10 cellular contexts compared by ENCODE assay signal in genomic region chr5:142358121-142358520, GRCh38. TPM values are rescaled to one million over a fixed set of nuclear protein-coding genes. Genes with fewer than 3 reads are reported as not detected.
A peak's percentile ranks its signal among the peaks of the same experiment; 100 is the strongest.
DNase-seq lines count a peak whose midpoint lies in the region; ATAC-seq, FAIRE-seq and TF ChIP-seq lines count a peak whose summit lies in the region.
"Had no signal": no experiment of that assay in that cellular context is flagged by ENCODE, and none has a peak within 500 bp of the region (broad histone marks: within the 10 kb centered on the region; RNA-seq: fewer than 3 reads in every experiment).

No MANE protein-coding gene starts in this region.

- H3K27me3 ChIP-seq in Peyer's patch = no peaks in the 10 kb centered on the region
- no peaks in the 10 kb centered on the region; a peak in 1 of 7 replicates for H3K27me3 ChIP-seq in H1 (replicated peaks in 1 of 4; ENCODE audit: control insufficient read depth in 3 of 4, extremely low read depth in 1 of 4, insufficient read depth in 3 of 4, low read length in 3 of 4)
- no peaks in the 10 kb centered on the region for H3K27me3 ChIP-seq in osteoblast (ENCODE audit: insufficient read depth, low read length)

- TF ChIP-seq RAD21 in H1 (IDR thresholded peaks at IDR 0.05 in 1 of 2, conservative IDR thresholded peaks at IDR 0.05 in 1 of 2; ENCODE audit: low read depth in 2 of 2, low read length in 2 of 2) = no peak

- no peak for FAIRE-seq in H1 (lab: Jason Lieb, UNC)

- no peak overlapping the region for H2AFZ ChIP-seq in H1 (ENCODE audit: low read length)
- no peak overlapping the region for H2AFZ ChIP-seq in osteoblast (ENCODE audit: low read length)

- peaks cover 2% of the 10 kb centered on the region; the same call in 1 of the 2 replicates for H3K36me3 ChIP-seq in ES-I3 (ENCODE audit: insufficient read depth, low read length)
- no peaks in the 10 kb centered on the region for H3K36me3 ChIP-seq in Peyer's patch
- no peaks in the 10 kb centered on the region for H3K36me3 ChIP-seq in H1 (ENCODE audit: control insufficient read depth in 2 of 4, insufficient read depth in 4 of 4, low read length in 3 of 4)
- H3K36me3 ChIP-seq in osteoblast (ENCODE audit: insufficient read depth, low read length) = no peaks in the 10 kb centered on the region

- TF ChIP-seq POLR2A in Peyer's patch (IDR thresholded peaks at IDR 0.05) (no peak), H1 (IDR thresholded peaks at IDR 0.05; ENCODE audit: control extremely low read depth in 1 of 2, low read depth in 2 of 2, low read length in 2 of 2) (no peak)

- H3K79me2 ChIP-seq in H1 (ENCODE audit: control insufficient read depth in 1 of 2, insufficient read depth in 2 of 2, low read length in 2 of 2) (no peaks in the 10 kb centered on the region), osteoblast (ENCODE audit: insufficient read depth, low read length) (peaks cover 7% of the 10 kb centered on the region)

- H3K4me3 ChIP-seq in Peyer's patch (no peak overlapping the region), H1 (ENCODE audit: extremely low read depth in 1 of 4, insufficient read depth in 2 of 4, low read depth in 3 of 4, low read length in 4 of 4) (no peak overlapping the region), osteoblast (ENCODE audit: insufficient read depth, low read length) (peak overlapping the region; percentile 82)

- no peak for TF ChIP-seq CTCF in Peyer's patch (IDR thresholded peaks at IDR 0.05)
- no peak for TF ChIP-seq CTCF in H1 (IDR thresholded peaks at IDR 0.05; ENCODE audit: control extremely low read depth in 1 of 3, insufficient read depth in 1 of 3, low read depth in 1 of 3, low read length in 3 of 3)
- TF ChIP-seq CTCF in osteoblast (IDR thresholded peaks at IDR 0.05; ENCODE audit: extremely low read depth, low read depth, low read length) = no peak

- H4K5ac ChIP-seq in H1 (ENCODE audit: insufficient read length, low read depth, low read length) = no peak overlapping the region

- ATAC-seq in HG02798 (IDR thresholded peaks at IDR 0.05; ENCODE audit: poor library complexity, unreplicated experiment) = no peak
- no peak for ATAC-seq in HG02870 (IDR thresholded peaks at IDR 0.05; ENCODE audit: unreplicated experiment)
- ATAC-seq in HG03039 (IDR thresholded peaks at IDR 0.05; ENCODE audit: unreplicated experiment) = no peak
- ATAC-seq in GM18861 (IDR thresholded peaks at IDR 0.05; ENCODE audit: unreplicated experiment) = no peak

- H3K4me1 ChIP-seq in ES-I3 (ENCODE audit: insufficient read depth, low read length) (peaks cover 53% of the 10 kb centered on the region), Peyer's patch (peaks cover 0 to 21% (median 11%) of the 10 kb centered on the region in 4 donors), H1 (replicated peaks in 1 of 4; ENCODE audit: control insufficient read depth in 3 of 4, insufficient read depth in 4 of 4, low read length in 3 of 4) (peaks cover 15 to 34% (median 26%) of the 10 kb centered on the region in 4 experiments), osteoblast (ENCODE audit: insufficient read depth, low read length) (peaks cover 27% of the 10 kb centered on the region)

- no peak overlapping the region for H3K14ac ChIP-seq in H1 (ENCODE audit: insufficient read length)

- H2AK5ac ChIP-seq in H1 (ENCODE audit: low read depth, low read length) = peak overlapping the region; percentile 69; the same call in 1 of the 2 replicates

- peak overlapping the region; percentile 68; the same call in 1 of the 2 replicates for H3K18ac ChIP-seq in H1 (ENCODE audit: extremely low read depth, low read length)

- H4K20me1 ChIP-seq in H1 (replicated peaks in 1 of 2; ENCODE audit: control insufficient read depth in 1 of 2, insufficient read depth in 2 of 2, low read length in 2 of 2) (no peaks in the 10 kb centered on the region), osteoblast (ENCODE audit: insufficient read depth, low read length) (no peaks in the 10 kb centered on the region)

- peak overlapping the region; percentile 58 for H3K4ac ChIP-seq in H1 (replicated peaks; ENCODE audit: insufficient read length, low read depth, low read length)

- no peaks in the 10 kb centered on the region for H3K79me1 ChIP-seq in H1 (ENCODE audit: low read depth, low read length)

- H3K9me3 ChIP-seq in ES-I3 (ENCODE audit: control insufficient read depth, insufficient read depth, low read length) (no peaks in the 10 kb centered on the region), Peyer's patch (no peaks in the 10 kb centered on the region), H1 (ENCODE audit: insufficient read depth in 2 of 2, low read depth in 1 of 2, low read length in 1 of 2) (no peaks in the 10 kb centered on the region), osteoblast (ENCODE audit: low read depth, low read length) (no peaks in the 10 kb centered on the region)

- H2BK20ac ChIP-seq in H1 (ENCODE audit: low read length) = peak overlapping the region; percentile 95; the same call in 1 of the 2 replicates

- H4K8ac ChIP-seq in H1 (ENCODE audit: extremely low read depth, insufficient read depth, low read length) = no peak overlapping the region

- H3K9ac ChIP-seq in ES-I3 (ENCODE audit: low read depth, low read length) (peak overlapping the region; percentile 16; the same call in 1 of the 2 replicates), H1 (replicated peaks in 1 of 4; ENCODE audit: extremely low read depth in 1 of 4, low read depth in 3 of 4, low read length in 3 of 4) (no peak overlapping the region)

- no peak overlapping the region for H3K23ac ChIP-seq in H1 (ENCODE audit: insufficient read length)

- H2BK120ac ChIP-seq in H1 (replicated peaks; ENCODE audit: low read depth, low read length) = peak overlapping the region; percentile 75

- H3K56ac ChIP-seq in H1 (replicated peaks; ENCODE audit: insufficient read length, low read depth, low read length) = no peak overlapping the region

- peaks cover 1% of the 10 kb centered on the region; the same call in 1 of the 2 replicates for H3K23me2 ChIP-seq in H1 (ENCODE audit: low read depth, low read length)

- H2BK5ac ChIP-seq in H1 (ENCODE audit: low read depth, low read length) = peak overlapping the region; percentile 91; the same call in 1 of the 2 replicates

- DNase-seq in Peyer's patch (peak in 1 of 3 donors; percentile 35), H1 (ENCODE audit: low read depth in 1 of 2, low spot score in 2 of 2) (no peak), osteoblast (ENCODE audit: insufficient read length, low spot score, missing footprints) (no peak)
- DNase-seq: KG1, NCI-H446 treated with DMSO at 0.1 percent for 48 hours had no signal

- H3K4me2 ChIP-seq in H1 (ENCODE audit: insufficient read depth in 1 of 2, low read depth in 2 of 2, low read length in 2 of 2) = peak overlapping the region in 1 of 2 experiments; percentile 78; a peak in 1 of 4 replicates
- H3K4me2 ChIP-seq in osteoblast (ENCODE audit: insufficient read depth, low read length) = peak overlapping the region; percentile 96

- H4K91ac ChIP-seq in H1 (replicated peaks; ENCODE audit: insufficient read length, low read length) = peak overlapping the region; percentile 98

- TF ChIP-seq EP300 in H1 (IDR thresholded peaks at IDR 0.05; ENCODE audit: borderline replicate concordance in 1 of 2, low read depth in 2 of 2, low read length in 2 of 2) = no peak

- 83% methylated on average over 5 of the region's 5 CpGs; no CpG with 5 or more reads in 1 of the 2 experiments for WGBS in H1 (ENCODE audit: extremely low coverage in 1 of 2, insufficient coverage in 1 of 2, insufficient read length in 1 of 2, insufficient replicate concordance in 2 of 2, low coverage in 1 of 2, low lambda C conversion rate in 2 of 2, missing lambda C conversion rate in 1 of 2), 2 experiments

- H3K27ac ChIP-seq in Peyer's patch = peak overlapping the region in 3 of 4 donors; percentile 76 to 91 (median 91)
- no peak overlapping the region for H3K27ac ChIP-seq in H1 (ENCODE audit: low read depth, low read length)
- H3K27ac ChIP-seq in osteoblast (ENCODE audit: low read depth, low read length) = no peak overlapping the region

- H2BK15ac ChIP-seq in H1 (ENCODE audit: low read length) = no peak overlapping the region

- CTCF ChIA-PET in H1 (lab: Charles Lee; ENCODE audit: partially characterized antibody) = interaction anchor here (0.8 to 4.0 kb wide), 11 partner anchors 24 to 347 kb away, joined by 3 to 27 read pairs (median 3); partner anchors contain the start of gene SPRY4

- peak overlapping the region; percentile 23 for H2BK12ac ChIP-seq in H1 (ENCODE audit: low read depth, low read length)

- POLR2A ChIA-PET in H1 (lab: Charles Lee; ENCODE audit: partially characterized antibody) = interaction anchor here (2.6 to 8.8 kb wide), 2 partner anchors 27 to 34 kb away, joined by 9 to 137 read pairs; partner anchors contain the start of gene SPRY4

TF ChIP-seq in H1, 55 proteins besides CTCF, POLR2A, EP300 and RAD21:
- TF ChIP-seq USF2 (IDR thresholded peaks at IDR 0.05; ENCODE audit: low read length) = no peak
- TF ChIP-seq SP2 (IDR thresholded peaks at IDR 0.05; ENCODE audit: low read length) = no peak
- TF ChIP-seq KDM4A (IDR thresholded peaks at IDR 0.05; ENCODE audit: low read depth, low read length, severe bottlenecking) = no peak
- no peak for TF ChIP-seq GABPA (IDR thresholded peaks at IDR 0.05; ENCODE audit: borderline replicate concordance, insufficient read depth, low read length)
- TF ChIP-seq BRCA1 (IDR thresholded peaks at IDR 0.05; ENCODE audit: low read depth, low read length) = no peak

RNA-seq across cellular contexts. Expression of gene SPRY4, which starts 33.3 kb away (rescaled TPM):
- 10 to 100 TPM; 17.5 to 43.3 (median 31.5) TPM for total RNA-seq in Peyer's patch
- 98.2 and 113 TPM in 2 replicates for total RNA-seq in H1 (2021; fragmentation: NEBNext Ultra II Directional; extraction: Animal tissue kit (Norgen Biotek cat#: 25700))
- polyA plus RNA-seq in H1 (2011; rRNA removed) = 59.1 and 80.0 TPM in 2 replicates
- polyA plus RNA-seq in H1 (2011; cell fraction: cytosol; rRNA removed) = 30.4 TPM
- polyA plus RNA-seq in H1 (2011; cell fraction: nucleus; rRNA removed) = 77.2 TPM
- 48.8 to 66.0 TPM (median 56.2 TPM) in 4 replicates for polyA plus RNA-seq in H1 (2012, experiment 1 of 2)
- 30.7 TPM for polyA plus RNA-seq in H1 (2012, experiment 2 of 2)
- 97.0 TPM for polyA plus RNA-seq in H1 (2013, experiment 1 of 2)
- polyA plus RNA-seq in H1 (2013, experiment 2 of 2) = 102 TPM
- polyA minus RNA-seq in H1 (2011; rRNA and poly(A)+ RNA removed) = 78.2 and 94.7 TPM in 2 replicates
- polyA minus RNA-seq in H1 (2011; cell fraction: cytosol; rRNA and poly(A)+ RNA removed) = 44.6 TPM
- polyA minus RNA-seq in H1 (2011; cell fraction: nucleus; rRNA and poly(A)+ RNA removed) = 95.5 TPM
- total RNA-seq in osteoblast = 5.4 and 5.9 TPM in 2 replicates

Comparison
In these comparisons a context has a peak if more than half of its experiments do, and no peak if none do; other contexts are left out.
1. H3K27ac ChIP-seq: peak in Peyer's patch (3 of 4); none in H1 (single experiment) and osteoblast (single experiment).